Comparison of ENCODE assay signal across 1 cellular context in the genomic region with DNA sequence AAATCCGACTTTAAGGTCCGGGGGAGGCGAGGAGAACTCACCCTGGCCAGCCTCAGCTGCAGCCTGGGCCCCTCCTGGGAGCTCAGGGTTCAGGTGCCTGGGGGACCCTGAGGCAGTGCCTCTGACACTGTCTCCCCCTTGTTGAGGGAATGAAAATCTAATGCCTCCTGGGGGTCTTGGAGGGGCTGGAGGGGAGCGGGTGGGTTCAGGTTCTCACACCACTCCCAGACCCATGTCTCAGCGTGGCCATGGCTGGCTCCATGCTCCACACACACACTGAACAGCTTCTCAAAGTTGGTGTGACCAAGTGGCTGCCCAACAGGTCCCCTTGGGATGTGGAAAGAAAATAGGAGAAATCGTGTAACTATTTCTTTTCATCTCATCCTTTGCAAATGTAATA.
TF ChIP-seq lines count a peak whose summit lies in the region.

No MANE protein-coding gene starts in this region.

TF ChIP-seq in neural cell, 6 proteins besides CTCF, POLR2A, EP300 and RAD21 (continued from another document):
- TF ChIP-seq, protein P1, sequence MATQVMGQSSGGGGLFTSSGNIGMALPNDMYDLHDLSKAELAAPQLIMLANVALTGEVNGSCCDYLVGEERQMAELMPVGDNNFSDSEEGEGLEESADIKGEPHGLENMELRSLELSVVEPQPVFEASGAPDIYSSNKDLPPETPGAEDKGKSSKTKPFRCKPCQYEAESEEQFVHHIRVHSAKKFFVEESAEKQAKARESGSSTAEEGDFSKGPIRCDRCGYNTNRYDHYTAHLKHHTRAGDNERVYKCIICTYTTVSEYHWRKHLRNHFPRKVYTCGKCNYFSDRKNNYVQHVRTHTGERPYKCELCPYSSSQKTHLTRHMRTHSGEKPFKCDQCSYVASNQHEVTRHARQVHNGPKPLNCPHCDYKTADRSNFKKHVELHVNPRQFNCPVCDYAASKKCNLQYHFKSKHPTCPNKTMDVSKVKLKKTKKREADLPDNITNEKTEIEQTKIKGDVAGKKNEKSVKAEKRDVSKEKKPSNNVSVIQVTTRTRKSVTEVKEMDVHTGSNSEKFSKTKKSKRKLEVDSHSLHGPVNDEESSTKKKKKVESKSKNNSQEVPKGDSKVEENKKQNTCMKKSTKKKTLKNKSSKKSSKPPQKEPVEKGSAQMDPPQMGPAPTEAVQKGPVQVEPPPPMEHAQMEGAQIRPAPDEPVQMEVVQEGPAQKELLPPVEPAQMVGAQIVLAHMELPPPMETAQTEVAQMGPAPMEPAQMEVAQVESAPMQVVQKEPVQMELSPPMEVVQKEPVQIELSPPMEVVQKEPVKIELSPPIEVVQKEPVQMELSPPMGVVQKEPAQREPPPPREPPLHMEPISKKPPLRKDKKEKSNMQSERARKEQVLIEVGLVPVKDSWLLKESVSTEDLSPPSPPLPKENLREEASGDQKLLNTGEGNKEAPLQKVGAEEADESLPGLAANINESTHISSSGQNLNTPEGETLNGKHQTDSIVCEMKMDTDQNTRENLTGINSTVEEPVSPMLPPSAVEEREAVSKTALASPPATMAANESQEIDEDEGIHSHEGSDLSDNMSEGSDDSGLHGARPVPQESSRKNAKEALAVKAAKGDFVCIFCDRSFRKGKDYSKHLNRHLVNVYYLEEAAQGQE (IDR thresholded peaks at IDR 0.05; ENCODE audit: borderline replicate concordance), result no peak
- TF ChIP-seq EZH2 (IDR thresholded peaks at IDR 0.05; ENCODE audit: borderline replicate concordance, insufficient read depth, low read length, poor library complexity, severe bottlenecking), result no peak
